Comparison of ENCODE assay signal across 16 cellular contexts in genomic region chr3:140399853-140400252, GRCh38.
"Had no signal": no experiment of that assay in that cellular context is flagged by ENCODE, and none has a peak within 500 bp of the region (broad histone marks: within the 10 kb centered on the region; RNA-seq: fewer than 3 reads in every experiment).

No MANE protein-coding gene starts in this region.

- H3K9me3 Mint-ChIP-seq: activated naive CD4-positive, alpha-beta T cell treated with anti-CD3 and anti-CD28 coated beads, Interleukin-2, amount 50 U/mL, for 24 hours; naive thymus-derived CD8-positive, alpha-beta T cell had no signal

- H3K4me1 Mint-ChIP-seq: activated naive CD4-positive, alpha-beta T cell treated with anti-CD3 and anti-CD28 coated beads, Interleukin-2, amount 50 U/mL, for 24 hours; naive thymus-derived CD8-positive, alpha-beta T cell had no signal

- H3K4me3 Mint-ChIP-seq: activated naive CD4-positive, alpha-beta T cell treated with anti-CD3 and anti-CD28 coated beads, Interleukin-2, amount 50 U/mL, for 24 hours; naive thymus-derived CD8-positive, alpha-beta T cell had no signal

- ATAC-seq: left ventricle myocardium superior; naive thymus-derived CD8-positive, alpha-beta T cell; psoas muscle; right cardiac atrium; stimulated activated naive CD8-positive, alpha-beta T cell treated with anti-CD3 and anti-CD28 coated beads, Interleukin-15, Interleukin-2, amounts not matched to agents 100 U/mL and 50 U/mL, for 24 hours had no signal

- H3K4me3 ChIP-seq: ascending aorta, psoas muscle, tibial artery had no signal

- H3K27ac Mint-ChIP-seq: activated naive CD4-positive, alpha-beta T cell treated with anti-CD3 and anti-CD28 coated beads, Interleukin-2, amount 50 U/mL, for 24 hours; naive thymus-derived CD8-positive, alpha-beta T cell had no signal

- DNase-seq: activated CD4-positive, CD25-positive, alpha-beta regulatory T cell treated with anti-CD3 and anti-CD28 coated beads, Interleukin-2, amount 50 U/mL, for 72 hours; activated gamma-delta T cell; cerebellar nuclear complex; cortex of kidney; left ventricle myocardium superior; mesenchymal stem cell; naive thymus-derived CD8-positive, alpha-beta T cell; psoas muscle; right cardiac atrium; stimulated activated naive CD8-positive, alpha-beta T cell treated with anti-CD3 and anti-CD28 coated beads, Interleukin-15, Interleukin-2, amounts not matched to agents 100 U/mL and 50 U/mL, for 24 hours; substantia nigra; tibial artery had no signal

- H3K36me3 Mint-ChIP-seq: activated naive CD4-positive, alpha-beta T cell treated with anti-CD3 and anti-CD28 coated beads, Interleukin-2, amount 50 U/mL, for 24 hours; naive thymus-derived CD8-positive, alpha-beta T cell had no signal

- FAIRE-seq: endometrium, urothelium cell line had no signal
